ENCODE assay signal across 32 cellular contexts in genomic region chr13:46132109-46132508, GRCh38. TPM values are rescaled to one million over a fixed set of nuclear protein-coding genes. Genes with fewer than 3 reads are reported as not detected.
DNase-seq lines count a peak whose midpoint lies in the region; ATAC-seq and TF ChIP-seq lines count a peak whose summit lies in the region.
"Had no signal": no experiment of that assay in that cellular context is flagged by ENCODE, and none has a peak within 500 bp of the region (broad histone marks: within the 10 kb centered on the region; RNA-seq: fewer than 3 reads in every experiment).

No MANE protein-coding gene starts in this region.

- H3K4me3 Mint-ChIP-seq in activated CD8-positive, alpha-beta T cell treated with anti-CD3 and anti-CD28 coated beads for 36 hours = no peak overlapping the region
- no peak overlapping the region for H3K4me3 Mint-ChIP-seq in activated CD8-positive, alpha-beta T cell treated with anti-CD3 and anti-CD28 coated beads, Interleukin-2, amount 10 ng/mL, durations not matched to agents 7 days and 5 days
- peak overlapping the region in 2 of 7 donors; percentile 32 to 49 for H3K4me3 Mint-ChIP-seq in CD8-positive, alpha-beta memory T cell
- H3K4me3 Mint-ChIP-seq in activated naive CD8-positive, alpha-beta T cell treated with anti-CD3 and anti-CD28 coated beads for 36 hours = no peak overlapping the region
- H3K4me3 Mint-ChIP-seq in natural killer cell treated with Interleukin-12 subunit alpha and Interleukin-12 subunit beta and Interleukin-15 and Interleukin-18, amount 100 ng/mL, for 72 hours = no peak overlapping the region
- H3K4me3 Mint-ChIP-seq: neural crest cell had no signal

- peaks cover 77% of the 10 kb centered on the region for H3K36me3 Mint-ChIP-seq in activated CD8-positive, alpha-beta T cell treated with anti-CD3 and anti-CD28 coated beads for 36 hours (ENCODE audit: low read depth)
- peaks cover 84% of the 10 kb centered on the region for H3K36me3 Mint-ChIP-seq in activated CD8-positive, alpha-beta T cell treated with anti-CD3 and anti-CD28 coated beads, Interleukin-2, amount 10 ng/mL, durations not matched to agents 7 days and 5 days (ENCODE audit: low read depth)
- peaks cover 32 to 96% (median 34%) of the 10 kb centered on the region in 3 donors for H3K36me3 Mint-ChIP-seq in CD8-positive, alpha-beta memory T cell
- H3K36me3 Mint-ChIP-seq in activated naive CD8-positive, alpha-beta T cell treated with anti-CD3 and anti-CD28 coated beads for 36 hours = peaks cover 51% of the 10 kb centered on the region
- peaks cover 69% of the 10 kb centered on the region for H3K36me3 Mint-ChIP-seq in natural killer cell treated with Interleukin-12 subunit alpha and Interleukin-12 subunit beta and Interleukin-15 and Interleukin-18, amount 100 ng/mL, for 72 hours

- no peak overlapping the region for H3K4me3 ChIP-seq in CD8-positive, alpha-beta memory T cell (ENCODE audit: low read length)
- H3K4me3 ChIP-seq: colonic mucosa, pancreas, thoracic aorta, uterus had no signal

- H3K27ac ChIP-seq in CD8-positive, alpha-beta memory T cell (ENCODE audit: low read depth, low read length) = no peak overlapping the region
- H3K27ac ChIP-seq: colonic mucosa, KMS-11, pancreas, thoracic aorta, uterus had no signal

- no peaks in the 10 kb centered on the region for H3K9me3 ChIP-seq in CD8-positive, alpha-beta memory T cell (ENCODE audit: low read length)
- H3K9me3 ChIP-seq: colonic mucosa, pancreas, thoracic aorta, uterus had no signal

- peaks cover 79% of the 10 kb centered on the region for H3K36me3 ChIP-seq in CD8-positive, alpha-beta memory T cell (ENCODE audit: insufficient read depth, low read length)
- H3K36me3 ChIP-seq: colonic mucosa, pancreas, thoracic aorta, uterus had no signal

- POLR2A ChIA-PET in activated CD8-positive, alpha-beta T cell treated with anti-CD3 and anti-CD28 coated beads for 36 hours (lab: Charles Lee) = interaction anchor here (1.0 to 1.4 kb wide), 4 partner anchors 10 to 80 kb away, joined by 3 to 7 read pairs (median 4); partner anchors contain the start of gene ZC3H13
- POLR2A ChIA-PET in activated CD8-positive, alpha-beta T cell treated with anti-CD3 and anti-CD28 coated beads, Interleukin-2, amount 10 ng/mL, durations not matched to agents 7 days and 5 days (lab: Charles Lee) = no interaction called here
- POLR2A ChIA-PET in CD8-positive, alpha-beta memory T cell (lab: Charles Lee) = interaction anchor here (0.6 kb wide), 1 partner anchor 78 kb away, joined by 3 read pairs; no protein-coding TSS in a partner anchor

- peaks cover 15% of the 10 kb centered on the region for H3K4me1 Mint-ChIP-seq in activated CD8-positive, alpha-beta T cell treated with anti-CD3 and anti-CD28 coated beads for 36 hours (ENCODE audit: low read depth)
- H3K4me1 Mint-ChIP-seq in activated CD8-positive, alpha-beta T cell treated with anti-CD3 and anti-CD28 coated beads, Interleukin-2, amount 10 ng/mL, durations not matched to agents 7 days and 5 days (ENCODE audit: low read depth) = peaks cover 26% of the 10 kb centered on the region
- H3K4me1 Mint-ChIP-seq in CD8-positive, alpha-beta memory T cell = peaks cover 34 to 62% (median 59%) of the 10 kb centered on the region in 3 donors
- peaks cover 17% of the 10 kb centered on the region for H3K4me1 Mint-ChIP-seq in activated naive CD8-positive, alpha-beta T cell treated with anti-CD3 and anti-CD28 coated beads for 36 hours
- H3K4me1 Mint-ChIP-seq in natural killer cell treated with Interleukin-12 subunit alpha and Interleukin-12 subunit beta and Interleukin-15 and Interleukin-18, amount 100 ng/mL, for 72 hours (ENCODE audit: low read depth in 2 of 2) = peaks cover 48 to 49% of the 10 kb centered on the region in 2 donors

- no peak for TF ChIP-seq CTCF in activated CD8-positive, alpha-beta T cell treated with anti-CD3 and anti-CD28 coated beads for 36 hours (IDR thresholded peaks at IDR 0.05)

- TF ChIP-seq POLR2A in GM18505 (IDR thresholded peaks at IDR 0.05; ENCODE audit: borderline replicate concordance, extremely low read depth, insufficient read depth, insufficient read length) = no peak

- DNase-seq in activated CD8-positive, alpha-beta T cell treated with anti-CD3 and anti-CD28 coated beads for 36 hours = no peak
- DNase-seq in activated CD8-positive, alpha-beta T cell treated with anti-CD3 and anti-CD28 coated beads, Interleukin-2, amount 10 ng/mL, durations not matched to agents 7 days and 5 days = no peak
- DNase-seq in CD8-positive, alpha-beta memory T cell = no peak
- DNase-seq in activated naive CD8-positive, alpha-beta T cell treated with anti-CD3 and anti-CD28 coated beads for 36 hours = no peak
- DNase-seq in natural killer cell treated with Interleukin-12 subunit alpha and Interleukin-12 subunit beta and Interleukin-15 and Interleukin-18, amount 100 ng/mL, for 72 hours (ENCODE audit: low spot score) = no peak
- no peak for DNase-seq in NCI-H2107 (lab: John Stamatoyannopoulos, UW)
- DNase-seq: activated CD4-positive, CD25-positive, alpha-beta regulatory T cell treated with anti-CD3 and anti-CD28 coated beads, Interleukin-2, amount 50 U/mL, for 72 hours; activated CD8-positive, alpha-beta memory T cell treated with anti-CD3 and anti-CD28 coated beads for 24 hours; aorta; colonic mucosa; effector CD8-positive, alpha-beta T cell; glutamatergic neuron; mammary epithelial cell; NCI-H1417; NCI-H2029; NCI-H524 treated with DMSO at 0.1 percent for 48 hours; pancreas; retina; stimulated activated naive CD4-positive, alpha-beta T cell treated with Interleukin-2 at 50 U/mL for 16 hours; uterus had no signal

- no peaks in the 10 kb centered on the region for H3K27me3 Mint-ChIP-seq in activated CD8-positive, alpha-beta T cell treated with anti-CD3 and anti-CD28 coated beads for 36 hours
- no peaks in the 10 kb centered on the region for H3K27me3 Mint-ChIP-seq in activated CD8-positive, alpha-beta T cell treated with anti-CD3 and anti-CD28 coated beads, Interleukin-2, amount 10 ng/mL, durations not matched to agents 7 days and 5 days (ENCODE audit: low read depth)
- H3K27me3 Mint-ChIP-seq in CD8-positive, alpha-beta memory T cell = no peaks in the 10 kb centered on the region
- H3K27me3 Mint-ChIP-seq in activated naive CD8-positive, alpha-beta T cell treated with anti-CD3 and anti-CD28 coated beads for 36 hours = no peaks in the 10 kb centered on the region
- H3K27me3 Mint-ChIP-seq in natural killer cell treated with Interleukin-12 subunit alpha and Interleukin-12 subunit beta and Interleukin-15 and Interleukin-18, amount 100 ng/mL, for 72 hours = no peaks in the 10 kb centered on the region

- H3K27me3 ChIP-seq in CD8-positive, alpha-beta memory T cell (ENCODE audit: insufficient read depth, low read length, poor library complexity, severe bottlenecking) = no peaks in the 10 kb centered on the region
- H3K27me3 ChIP-seq: colonic mucosa, pancreas, uterus had no signal

- CTCF ChIA-PET in activated CD8-positive, alpha-beta T cell treated with anti-CD3 and anti-CD28 coated beads for 36 hours (lab: Charles Lee) = interaction anchor here (0.7 to 1.0 kb wide), 3 partner anchors 11 to 189 kb away, joined by 3 read pairs; no protein-coding TSS in a partner anchor
- CTCF ChIA-PET in activated CD8-positive, alpha-beta T cell treated with anti-CD3 and anti-CD28 coated beads, Interleukin-2, amount 10 ng/mL, durations not matched to agents 7 days and 5 days (lab: Charles Lee) = interaction anchor here (0.9 to 1.8 kb wide), 6 partner anchors 9 to 189 kb away, joined by 3 to 9 read pairs (median 4); no protein-coding TSS in a partner anchor
- CTCF ChIA-PET in CD8-positive, alpha-beta memory T cell (lab: Charles Lee) = interaction anchor here (1.1 to 1.2 kb wide), 2 partner anchors 36 to 189 kb away, joined by 3 read pairs; no protein-coding TSS in a partner anchor

- H3K4me1 ChIP-seq in CD8-positive, alpha-beta memory T cell (ENCODE audit: insufficient read depth, low read length) = no peaks in the 10 kb centered on the region
- H3K4me1 ChIP-seq: colonic mucosa, uterus had no signal

- no peak for ATAC-seq in activated CD8-positive, alpha-beta T cell treated with anti-CD3 and anti-CD28 coated beads for 36 hours
- ATAC-seq in activated CD8-positive, alpha-beta T cell treated with anti-CD3 and anti-CD28 coated beads, Interleukin-2, amount 10 ng/mL, durations not matched to agents 7 days and 5 days = no peak
- ATAC-seq in natural killer cell treated with Interleukin-12 subunit alpha and Interleukin-12 subunit beta and Interleukin-15 and Interleukin-18, amount 100 ng/mL, for 72 hours = no peak
- ATAC-seq in esophagus mucosa (no peak), GM18505 (IDR thresholded peaks at IDR 0.05; ENCODE audit: unreplicated experiment) (no peak)
- ATAC-seq: HCT116, pancreas, Right ventricle myocardium inferior, SK-N-SH treated with all-trans-retinoic acid at 6 μM for 48 hours had no signal

- intact Hi-C loops in activated CD8-positive, alpha-beta T cell treated with anti-CD3 and anti-CD28 coated beads for 36 hours (cut with micrococcal nuclease) = no loop called here

- H3K27ac Mint-ChIP-seq in activated CD8-positive, alpha-beta T cell treated with anti-CD3 and anti-CD28 coated beads for 36 hours = peak overlapping the region; percentile 51
- H3K27ac Mint-ChIP-seq in activated CD8-positive, alpha-beta T cell treated with anti-CD3 and anti-CD28 coated beads, Interleukin-2, amount 10 ng/mL, durations not matched to agents 7 days and 5 days = no peak overlapping the region
- H3K27ac Mint-ChIP-seq in CD8-positive, alpha-beta memory T cell = peak overlapping the region in 7 of 8 donors; percentile 62 to 94 (median 78)
- H3K27ac Mint-ChIP-seq in activated naive CD8-positive, alpha-beta T cell treated with anti-CD3 and anti-CD28 coated beads for 36 hours = peak overlapping the region; percentile 30
- H3K27ac Mint-ChIP-seq in natural killer cell treated with Interleukin-12 subunit alpha and Interleukin-12 subunit beta and Interleukin-15 and Interleukin-18, amount 100 ng/mL, for 72 hours = peak overlapping the region; percentile 36 to 60

- no peaks in the 10 kb centered on the region for H3K9me3 Mint-ChIP-seq in activated CD8-positive, alpha-beta T cell treated with anti-CD3 and anti-CD28 coated beads for 36 hours
- no peaks in the 10 kb centered on the region for H3K9me3 Mint-ChIP-seq in activated CD8-positive, alpha-beta T cell treated with anti-CD3 and anti-CD28 coated beads, Interleukin-2, amount 10 ng/mL, durations not matched to agents 7 days and 5 days (ENCODE audit: insufficient read depth)
- no peaks in the 10 kb centered on the region for H3K9me3 Mint-ChIP-seq in CD8-positive, alpha-beta memory T cell
- no peaks in the 10 kb centered on the region for H3K9me3 Mint-ChIP-seq in activated naive CD8-positive, alpha-beta T cell treated with anti-CD3 and anti-CD28 coated beads for 36 hours
- H3K9me3 Mint-ChIP-seq in natural killer cell treated with Interleukin-12 subunit alpha and Interleukin-12 subunit beta and Interleukin-15 and Interleukin-18, amount 100 ng/mL, for 72 hours = no peaks in the 10 kb centered on the region
- H3K9me3 Mint-ChIP-seq: neural crest cell had no signal

RNA-seq across cellular contexts. Expression of gene CPB2, which starts 27.3 kb away (rescaled TPM):
- total RNA-seq in activated CD8-positive, alpha-beta T cell treated with anti-CD3 and anti-CD28 coated beads for 36 hours = not detected
- not detected for total RNA-seq in activated CD8-positive, alpha-beta T cell treated with anti-CD3 and anti-CD28 coated beads, Interleukin-2, amount 10 ng/mL, durations not matched to agents 7 days and 5 days
- total RNA-seq in CD8-positive, alpha-beta memory T cell = not detected
- polyA plus RNA-seq in CD8-positive, alpha-beta memory T cell = not detected
- total RNA-seq in activated naive CD8-positive, alpha-beta T cell treated with anti-CD3 and anti-CD28 coated beads for 36 hours = not detected
- not detected for total RNA-seq in natural killer cell treated with Interleukin-12 subunit alpha and Interleukin-12 subunit beta and Interleukin-15 and Interleukin-18, amount 100 ng/mL, for 72 hours
- not detected for total RNA-seq in esophagus mucosa
- total RNA-seq: aorta; bronchial epithelial cell; epithelial cell of proximal tubule; mammary epithelial cell; Right ventricle myocardium inferior; skeletal muscle tissue; T-helper 2 cell treated with Interferon-gamma antibody and Interleukin-4, amounts not matched to agents 100 ng/mL and 5 ng/mL, for 36 hours; thoracic aorta had no signal
- polyA plus RNA-seq: aorta, mammary epithelial cell had no signal

RNA-seq across cellular contexts. Expression of gene LCP1, which starts 49.9 kb away (rescaled TPM):
- total RNA-seq in activated CD8-positive, alpha-beta T cell treated with anti-CD3 and anti-CD28 coated beads for 36 hours = 1,000 to 10,000 TPM; 1,014 to 1,019 TPM
- total RNA-seq in activated CD8-positive, alpha-beta T cell treated with anti-CD3 and anti-CD28 coated beads, Interleukin-2, amount 10 ng/mL, durations not matched to agents 7 days and 5 days = 1,000 to 10,000 TPM; 1,296 to 1,321 TPM
- total RNA-seq in CD8-positive, alpha-beta memory T cell = 100 to 1,000 TPM; 838 to 869 TPM
- polyA plus RNA-seq in CD8-positive, alpha-beta memory T cell = 1,545 TPM
- total RNA-seq in activated naive CD8-positive, alpha-beta T cell treated with anti-CD3 and anti-CD28 coated beads for 36 hours = 100 to 1,000 TPM; 886 to 901 TPM
- total RNA-seq in natural killer cell treated with Interleukin-12 subunit alpha and Interleukin-12 subunit beta and Interleukin-15 and Interleukin-18, amount 100 ng/mL, for 72 hours = 1,000 to 10,000 TPM in 1 of 2 donors, 100 to 1,000 TPM in 1; 844 to 1,356 TPM
- 5.3 TPM for total RNA-seq in esophagus mucosa

Comparison
In these comparisons a context has a peak if more than half of its experiments do, and no peak if none do; other contexts are left out.
1. RNA of gene LCP1, which starts 49.9 kb away (total RNA-seq): 844 to 1,356 TPM in natural killer cell treated with Interleukin-12 subunit alpha and Interleukin-12 subunit beta and Interleukin-15 and Interleukin-18, amount 100 ng/mL, for 72 hours, 1,296 to 1,321 TPM in activated CD8-positive, alpha-beta T cell treated with anti-CD3 and anti-CD28 coated beads, Interleukin-2, amount 10 ng/mL, durations not matched to agents 7 days and 5 days, 1,014 to 1,019 TPM in activated CD8-positive, alpha-beta T cell treated with anti-CD3 and anti-CD28 coated beads for 36 hours, 886 to 901 TPM in activated naive CD8-positive, alpha-beta T cell treated with anti-CD3 and anti-CD28 coated beads for 36 hours and 838 to 869 TPM in CD8-positive, alpha-beta memory T cell; 5.3 TPM in esophagus mucosa (single experiment); every median in the first group is over 100 times any median in the second.